25 cellular contexts compared by ENCODE assay signal in the genomic region with DNA sequence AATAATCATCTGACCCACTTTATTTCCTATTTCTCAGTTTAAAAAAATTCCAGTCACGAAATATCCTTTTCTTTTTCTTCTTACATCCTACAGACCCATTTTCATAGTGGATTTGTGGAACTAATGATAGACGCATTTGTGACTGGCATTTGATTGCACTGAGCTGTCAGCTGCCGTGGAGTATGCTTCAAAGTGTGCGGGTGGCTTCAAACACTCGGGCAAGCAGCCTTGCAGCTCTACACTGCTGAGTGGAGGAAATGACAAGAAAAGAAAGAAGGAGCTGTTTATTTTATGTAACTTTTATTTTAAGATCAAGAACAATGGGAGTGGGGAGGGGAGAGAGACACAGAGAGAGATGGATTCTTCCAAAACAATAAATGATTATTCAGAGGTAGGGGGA.
"Had no signal": no experiment of that assay in that cellular context is flagged by ENCODE, and none has a peak within 500 bp of the region (broad histone marks: within the 10 kb centered on the region; RNA-seq: fewer than 3 reads in every experiment).

No MANE protein-coding gene starts in this region.

- H3K4me2 ChIP-seq: hepatocyte, smooth muscle cell had no signal

- ATAC-seq: mucosa of descending colon; naive thymus-derived CD4-positive, alpha-beta T cell; natural killer cell treated with Interleukin-12 subunit alpha and Interleukin-12 subunit beta and Interleukin-15 and Interleukin-18, amount 100 ng/mL, for 72 hours; psoas muscle; right lobe of liver; stimulated activated memory B cell treated with anti-CD40 and anti-IgM and Interleukin-4, amounts not matched to agents 10 μg/mL and 1 μg/mL and 100 μg/mL, for 72 hours; stimulated activated naive CD8-positive, alpha-beta T cell treated with anti-CD3 and anti-CD28 coated beads, Interleukin-15, amount 100 ng/mL, for 72 hours had no signal

- H2AFZ ChIP-seq: hepatocyte, parathyroid adenoma had no signal

- H3K27me3 Mint-ChIP-seq: type B pancreatic cell had no signal

- H3K79me2 ChIP-seq: hepatocyte, parathyroid adenoma had no signal

- H3K9me3 ChIP-seq: right lobe of liver had no signal

- H3K9ac ChIP-seq: parathyroid adenoma had no signal

- H3K36me3 ChIP-seq: left ventricle myocardium inferior, right atrium auricular region, right lobe of liver, tibial nerve, uterus had no signal

- H3K27me3 ChIP-seq: hepatocyte, right atrium auricular region, right lobe of liver, tibial nerve, uterus had no signal

- H3K4me1 ChIP-seq: left ventricle myocardium inferior, parathyroid adenoma, psoas muscle, right atrium auricular region, right lobe of liver, tibial nerve, uterus had no signal

- H3K4me3 Mint-ChIP-seq: natural killer cell treated with Interleukin-12 subunit alpha and Interleukin-12 subunit beta and Interleukin-15 and Interleukin-18, amount 100 ng/mL, for 72 hours; neural crest cell; stimulated activated memory B cell treated with anti-CD40 and anti-IgM and Interleukin-4, amounts not matched to agents 10 μg/mL and 1 μg/mL and 100 μg/mL, for 72 hours; stimulated activated naive CD8-positive, alpha-beta T cell treated with anti-CD3 and anti-CD28 coated beads, Interleukin-15, amount 100 ng/mL, for 72 hours; type B pancreatic cell had no signal

- DNase-seq: islet precursor cell; left ventricle myocardium inferior; midbrain; mucosa of descending colon; psoas muscle; right lobe of liver; stimulated activated CD4-positive, alpha-beta T cell treated with anti-CD3 and anti-CD28 coated beads, Interleukin-1b, Interleukin-23, amount 100 ng/mL, for 48 hours; stimulated activated CD4-positive, alpha-beta T cell treated with anti-CD3 and anti-CD28 coated beads, Interleukin-2, amount 100 ng/mL, for 48 hours; stimulated activated CD4-positive, alpha-beta T cell treated with anti-CD3 and anti-CD28 coated beads, Interleukin-4, amount 100 ng/mL, for 4 hours; stimulated activated CD8-positive, alpha-beta memory T cell treated with anti-CD3 and anti-CD28 coated beads, Interleukin-4, amount 100 ng/mL, for 48 hours; stimulated activated naive CD4-positive, alpha-beta T cell treated with Interleukin-2 at 50 U/mL for 16 hours; stimulated activated naive CD8-positive, alpha-beta T cell treated with anti-CD3 and anti-CD28 coated beads, Interleukin-15, amount 100 ng/mL, for 72 hours; substantia nigra; uterus had no signal

- H3K27ac ChIP-seq: hepatocyte, left ventricle myocardium inferior, parathyroid adenoma, psoas muscle, right atrium auricular region, right lobe of liver, tibial nerve, uterus had no signal

- H3K27ac Mint-ChIP-seq: natural killer cell treated with Interleukin-12 subunit alpha and Interleukin-12 subunit beta and Interleukin-15 and Interleukin-18, amount 100 ng/mL, for 72 hours; stimulated activated memory B cell treated with anti-CD40 and anti-IgM and Interleukin-4, amounts not matched to agents 10 μg/mL and 1 μg/mL and 100 μg/mL, for 72 hours; stimulated activated naive CD8-positive, alpha-beta T cell treated with anti-CD3 and anti-CD28 coated beads, Interleukin-15, amount 100 ng/mL, for 72 hours; type B pancreatic cell had no signal

- H3K4me3 ChIP-seq: hepatocyte, left ventricle myocardium inferior, lung, mucosa of descending colon, psoas muscle, right atrium auricular region, right lobe of liver, smooth muscle cell, tibial nerve, uterus had no signal

- H3K4me1 Mint-ChIP-seq: neural crest cell had no signal

- H3K36me3 Mint-ChIP-seq: type B pancreatic cell had no signal
